19 cellular contexts compared by ENCODE assay signal in the genomic region with DNA sequence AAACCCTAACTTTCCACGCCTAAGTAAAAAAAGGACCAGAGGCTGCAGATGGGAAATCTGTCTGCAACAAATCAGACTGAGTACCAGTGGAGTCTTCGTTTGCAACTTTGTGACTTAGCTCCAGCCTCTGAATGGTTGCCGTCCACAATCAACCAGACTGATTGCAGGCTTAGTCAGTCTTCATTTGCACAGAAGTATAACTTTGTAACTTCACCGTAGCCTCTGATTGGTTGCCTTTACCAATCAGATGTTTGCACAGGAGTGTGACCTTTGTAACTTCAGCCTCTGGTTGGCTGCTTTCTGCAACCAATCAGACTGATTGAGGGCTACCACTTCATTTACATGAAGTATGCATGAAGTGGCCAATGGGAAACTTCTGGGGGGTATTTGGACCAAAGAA. TPM values are rescaled to one million over a fixed set of nuclear protein-coding genes. Genes with fewer than 3 reads are reported as not detected.
A peak's percentile ranks its signal among the peaks of the same experiment; 100 is the strongest.
DNase-seq lines count a peak whose midpoint lies in the region; ATAC-seq, FAIRE-seq and TF ChIP-seq lines count a peak whose summit lies in the region.
"Had no signal": no experiment of that assay in that cellular context is flagged by ENCODE, and none has a peak within 500 bp of the region (broad histone marks: within the 10 kb centered on the region; RNA-seq: fewer than 3 reads in every experiment).

No MANE protein-coding gene starts in this region.

- no peak overlapping the region for H2BK5ac ChIP-seq in neuronal stem cell (ENCODE audit: low read length)

- peak; percentile 55 to 66 for DNase-seq in Caco-2
- peak; percentile 20 for DNase-seq in NAMALWA (ENCODE audit: low spot score)
- no peak for DNase-seq in GM12878 (ENCODE audit: low read depth, low spot score)
- DNase-seq in neuronal stem cell (ENCODE audit: low spot score): no peak
- DNase-seq in activated CD8-positive, alpha-beta memory T cell treated with anti-CD3 and anti-CD28 coated beads, Interleukin-2, amount 50 U/mL, for 48 hours: no peak
- no peak for DNase-seq in hippocampal formation (lab: John Stamatoyannopoulos, UW)
- DNase-seq: CD4-positive, CD25-positive, alpha-beta regulatory T cell; DND-41; H7; IMR-90; NCI-H2227 treated with DMSO at 0.1 percent for 48 hours; NCI-H69; NK-92 treated with Interleukin-12 subunit alpha and Interleukin-12 subunit beta, amount 100 ng/mL, for 24 hours; PC-3 had no signal

- no peaks in the 10 kb centered on the region for H3K79me1 ChIP-seq in neuronal stem cell (ENCODE audit: low read depth, low read length)

- no peak overlapping the region for H3K9ac ChIP-seq in GM12878 (ENCODE audit: control insufficient read depth, insufficient read depth, low read length)
- no peak overlapping the region for H3K9ac ChIP-seq in neuronal stem cell (ENCODE audit: low read depth, low read length, poor library complexity)

- no peak for TF ChIP-seq POLR2A in GM12878 (IDR thresholded peaks at IDR 0.05; ENCODE audit: low read depth, low read length)

- TF ChIP-seq CTCF in Caco-2 (IDR thresholded peaks at IDR 0.05; ENCODE audit: insufficient read depth in 1 of 2, low read depth in 1 of 2, low read length in 1 of 2, severe bottlenecking in 1 of 2, unreplicated experiment in 1 of 2) (no peak), GM12878 (IDR thresholded peaks at IDR 0.05 in 2 of 3, conservative IDR thresholded peaks at IDR 0.05 in 1 of 3; ENCODE audit: control insufficient read depth in 2 of 3, extremely low read depth in 1 of 3, insufficient read depth in 1 of 3, low read depth in 3 of 3, low read length in 3 of 3) (no peak)

- H2BK120ac ChIP-seq in neuronal stem cell (ENCODE audit: low read depth, low read length): no peak overlapping the region

- H3K36me3 Mint-ChIP-seq in Caco-2 (ENCODE audit: insufficient read depth, unreplicated experiment): no peaks in the 10 kb centered on the region

- intact Hi-C loops in Caco-2 (cut with micrococcal nuclease; ENCODE audit: unreplicated experiment) (no loop called here), GM12878 (cut with micrococcal nuclease; ENCODE audit: unreplicated experiment) (no loop called here)

- H3K9me3 Mint-ChIP-seq in Caco-2 (ENCODE audit: unreplicated experiment): no peaks in the 10 kb centered on the region

- RAD21 ChIA-PET in GM12878 (lab: Charles Lee; ENCODE audit: unreplicated experiment): no interaction called here

- H3K9me3 ChIP-seq in Caco-2 (no peaks in the 10 kb centered on the region), GM12878 (replicated peaks; ENCODE audit: control insufficient read depth, insufficient read depth, low read length) (no peaks in the 10 kb centered on the region), neuronal stem cell (replicated peaks in 1 of 2; ENCODE audit: control insufficient read depth in 2 of 2, insufficient read depth in 1 of 2, low read depth in 1 of 2, low read length in 2 of 2) (no peaks in the 10 kb centered on the region)

- ATAC-seq in GM12878 (peak; percentile 18; the same call in 1 of the 3 replicates), HG02973 (IDR thresholded peaks at IDR 0.05; ENCODE audit: unreplicated experiment) (no peak), GM19351 (IDR thresholded peaks at IDR 0.05; ENCODE audit: unreplicated experiment) (no peak)
- ATAC-seq: PC-3, Right ventricle myocardium inferior had no signal

- H3K4me1 Mint-ChIP-seq in Caco-2 (ENCODE audit: low read depth, unreplicated experiment): peaks cover 9% of the 10 kb centered on the region

- peak overlapping the region; percentile 38 for H3K4me3 Mint-ChIP-seq in Caco-2 (ENCODE audit: unreplicated experiment)
- H3K4me3 Mint-ChIP-seq: CD4-positive, CD25-positive, alpha-beta regulatory T cell had no signal

- peaks cover 2% of the 10 kb centered on the region for H3K27me3 Mint-ChIP-seq in Caco-2 (ENCODE audit: insufficient read depth, unreplicated experiment)

- no peak for TF ChIP-seq EP300 in GM12878 (IDR thresholded peaks at IDR 0.05; ENCODE audit: borderline replicate concordance in 1 of 2, control insufficient read depth in 1 of 2, low read depth in 2 of 2, low read length in 2 of 2)

- no peak overlapping the region for H2BK12ac ChIP-seq in neuronal stem cell (ENCODE audit: low read length)

- CTCF ChIA-PET in Caco-2 (lab: Charles Lee) (no interaction called here), GM12878 (lab: Yijun Ruan, JAX) (interaction anchor here (0.8 to 2.8 kb wide), 6 partner anchors 10 to 160 kb away, joined by 3 to 9 read pairs (median 3); no protein-coding TSS in a partner anchor)

- 43% methylated on average over 4 of the region's 4 CpGs for WGBS in GM12878 (ENCODE audit: insufficient coverage, insufficient replicate concordance, low lambda C conversion rate, missing lambda C conversion rate)
- no CpG with 5 or more reads among the region's 4 CpGs for WGBS in neuronal stem cell (ENCODE audit: extremely low coverage in 2 of 2, insufficient read length in 2 of 2, insufficient replicate concordance in 1 of 2), 2 donors

- no peak overlapping the region for H2AK5ac ChIP-seq in neuronal stem cell (ENCODE audit: low read depth, low read length)

- H2AFZ ChIP-seq in GM12878 (ENCODE audit: control insufficient read depth, low read depth, low read length): no peak overlapping the region
- H2AFZ ChIP-seq in neuronal stem cell (ENCODE audit: low read length): peak overlapping the region; percentile 24

- H3K4me3 ChIP-seq in Caco-2 (ENCODE audit: low read depth, low read length) (no peak overlapping the region), GM12878 (no peak overlapping the region), neuronal stem cell (ENCODE audit: low read length in 2 of 2) (no peak overlapping the region)
- H3K4me3 ChIP-seq: SK-N-MC had no signal

- no peak overlapping the region for H2BK15ac ChIP-seq in neuronal stem cell (ENCODE audit: low read length)

- no peak for TF ChIP-seq RAD21 in GM12878 (IDR thresholded peaks at IDR 0.05; ENCODE audit: insufficient read depth, low read depth, low read length)

- BruUV-seq in Caco-2 (replicated peaks; lab: Mats Ljungman, UMichigan) (no TSS peak), GM12878 (replicated peaks; lab: Mats Ljungman, UMichigan) (no TSS peak)

- no peaks in the 10 kb centered on the region for H3K36me3 ChIP-seq in Caco-2 (ENCODE audit: control insufficient read depth, insufficient read depth, low read length)
- H3K36me3 ChIP-seq in GM12878 (ENCODE audit: control insufficient read depth in 2 of 2, insufficient read depth in 2 of 2, low read length in 1 of 2): no peaks in the 10 kb centered on the region
- peaks cover 0 to 1% of the 10 kb centered on the region in 2 donors for H3K36me3 ChIP-seq in neuronal stem cell (replicated peaks in 1 of 2; ENCODE audit: control insufficient read depth in 2 of 2, insufficient read depth in 2 of 2, low read length in 2 of 2)

- no peak overlapping the region for H3K4ac ChIP-seq in neuronal stem cell (ENCODE audit: low read length)

- H4K91ac ChIP-seq in neuronal stem cell (ENCODE audit: low read depth, low read length, poor library complexity): no peak overlapping the region

- H3K14ac ChIP-seq in neuronal stem cell (ENCODE audit: low read length): no peak overlapping the region

- H3K4me2 ChIP-seq in GM12878 (ENCODE audit: control insufficient read depth, insufficient read depth): no peak overlapping the region
- H3K4me2 ChIP-seq in neuronal stem cell (ENCODE audit: insufficient read depth, low read length, poor library complexity, severe bottlenecking): no peak overlapping the region

- no peak overlapping the region for H3K27ac Mint-ChIP-seq in Caco-2 (ENCODE audit: unreplicated experiment)
- H3K27ac Mint-ChIP-seq: CD4-positive, CD25-positive, alpha-beta regulatory T cell had no signal

- no peak overlapping the region for H3K23ac ChIP-seq in neuronal stem cell (ENCODE audit: low read depth, low read length, poor library complexity)

- peaks cover 11% of the 10 kb centered on the region for H3K4me1 ChIP-seq in Caco-2
- no peaks in the 10 kb centered on the region for H3K4me1 ChIP-seq in GM12878 (ENCODE audit: control insufficient read depth, insufficient read depth, low read length)
- peaks cover 0 to 5% of the 10 kb centered on the region in 2 donors for H3K4me1 ChIP-seq in neuronal stem cell (ENCODE audit: control insufficient read depth in 2 of 2, insufficient read depth in 1 of 2, low read depth in 1 of 2, low read length in 2 of 2)

- POLR2A ChIA-PET in Caco-2 (lab: Charles Lee) (interaction anchor here (0.9 kb wide), 1 partner anchor 54 kb away, joined by 3 read pairs; no protein-coding TSS in a partner anchor), GM12878 (lab: Charles Lee) (no interaction called here)

- no peaks in the 10 kb centered on the region for H3K27me3 ChIP-seq in Caco-2 (replicated peaks; ENCODE audit: control insufficient read depth, insufficient read depth, low read length)
- H3K27me3 ChIP-seq in GM12878 (replicated peaks in 1 of 2; ENCODE audit: control insufficient read depth in 2 of 2, insufficient read depth in 2 of 2, low read length in 1 of 2): no peaks in the 10 kb centered on the region
- H3K27me3 ChIP-seq in neuronal stem cell (ENCODE audit: control insufficient read depth in 3 of 3, insufficient read depth in 3 of 3, low read depth in 1 of 3, low read length in 3 of 3): no peaks in the 10 kb centered on the region

- FAIRE-seq in GM12878 (lab: Jason Lieb, UNC): no peak
- FAIRE-seq: D721Med had no signal

- SMC1A ChIA-PET in GM12878 (lab: Charles Lee; ENCODE audit: uncharacterized antibody, unreplicated experiment): interaction anchor here (1.2 to 1.9 kb wide), 4 partner anchors 8 to 316 kb away, joined by 3 to 8 read pairs (median 4); no protein-coding TSS in a partner anchor

- no peak overlapping the region for H3K27ac ChIP-seq in GM12878 (ENCODE audit: control insufficient read depth, insufficient read depth)
- no peak overlapping the region for H3K27ac ChIP-seq in neuronal stem cell (replicated peaks; ENCODE audit: low read length)
- H3K27ac ChIP-seq: SK-N-MC had no signal

- H3K18ac ChIP-seq in neuronal stem cell (ENCODE audit: low read length): no peak overlapping the region

- in situ Hi-C loops in GM12878 (cut with MboI): no loop called here

- H3K79me2 ChIP-seq in GM12878 (ENCODE audit: control insufficient read depth, insufficient read depth, low read length): no peaks in the 10 kb centered on the region

- H4K20me1 ChIP-seq in GM12878 (ENCODE audit: control insufficient read depth, insufficient read depth): no peaks in the 10 kb centered on the region

- no peak overlapping the region for H4K8ac ChIP-seq in neuronal stem cell (ENCODE audit: low read depth, low read length)

RNA-seq across cellular contexts. Expression of gene TGFBR1, which starts 53.7 kb away (rescaled TPM):
- total RNA-seq in Caco-2 (2022) (29.3 and 31.8 TPM in 2 replicates), GM12878 (2014; rRNA removed) (16.9 and 21.1 TPM in 2 replicates), GM12878 (2014; rRNA removed; fragmentation: Illumina TruSeq; extraction: Trizol) (19.6 and 20.8 TPM in 2 replicates), GM12878 (2021) (26.6 and 27.2 TPM in 2 replicates)
- total RNA-seq in GM12878 (2013; cell fraction: nucleolus; rRNA removed): 42.4 and 49.4 TPM in 2 replicates
- polyA plus RNA-seq in GM12878 (2011; ENCODE audit: low read depth): 4.6 TPM
- polyA plus RNA-seq in GM12878 (2011; rRNA removed) (16.6 and 23.8 TPM in 2 replicates), GM12878 (2014; fragmentation: Illumina TruSeq; extraction: Trizol) (13.6 and 17.5 TPM in 2 replicates), GM12878 (2014; fragmentation: Nextera tagmentation; extraction: Ambion mirVana) (10 to 100 TPM in 1 of 2 experiments, 1 to 10 TPM in 1; 5.7 to 19.6 TPM), GM12878 (2014; rRNA removed) (8.5 and 10.9 TPM in 2 replicates), GM12878 (2016; fragmentation: Nextera tagmentation; extraction: Ambion mirVana) (10 to 100 TPM in 1 of 2 experiments, 1 to 10 TPM in 1; 2.9 to 16.6 TPM)
- 13.3 and 15.2 TPM in 2 replicates for polyA plus RNA-seq in GM12878 (2011; cell fraction: cytosol; rRNA removed)
- 6.9 and 7.3 TPM in 2 replicates for polyA plus RNA-seq in GM12878 (2011; cell fraction: nucleus; rRNA removed)
- polyA plus RNA-seq in GM12878 (2012): 4.8 and 5.8 TPM in 2 replicates
- 57.4 and 63.6 TPM in 2 replicates for polyA minus RNA-seq in GM12878 (2011; rRNA and poly(A)+ RNA removed)
- 19.1 and 24.2 TPM in 2 replicates for polyA minus RNA-seq in GM12878 (2011; cell fraction: cytosol; rRNA and poly(A)+ RNA removed)
- polyA minus RNA-seq in GM12878 (2011; cell fraction: nucleus; rRNA and poly(A)+ RNA removed): 10.2 and 14.4 TPM in 2 replicates
- 44.9 TPM for polyA plus RNA-seq in neuronal stem cell (2013, experiment 1 of 2)
- 47.8 TPM for polyA plus RNA-seq in neuronal stem cell (2013, experiment 2 of 2)

Comparison
In these comparisons a context has a peak if more than half of its experiments do, and no peak if none do; other contexts are left out.
1. DNase-seq: peak in Caco-2 (2 of 2) and NAMALWA (single experiment); none in GM12878 (single experiment), neuronal stem cell (single experiment), activated CD8-positive, alpha-beta memory T cell treated with anti-CD3 and anti-CD28 coated beads, Interleukin-2, amount 50 U/mL, for 48 hours (single experiment) and hippocampal formation (0 of 2).